2 cellular contexts compared by ENCODE assay signal in the genomic region with DNA sequence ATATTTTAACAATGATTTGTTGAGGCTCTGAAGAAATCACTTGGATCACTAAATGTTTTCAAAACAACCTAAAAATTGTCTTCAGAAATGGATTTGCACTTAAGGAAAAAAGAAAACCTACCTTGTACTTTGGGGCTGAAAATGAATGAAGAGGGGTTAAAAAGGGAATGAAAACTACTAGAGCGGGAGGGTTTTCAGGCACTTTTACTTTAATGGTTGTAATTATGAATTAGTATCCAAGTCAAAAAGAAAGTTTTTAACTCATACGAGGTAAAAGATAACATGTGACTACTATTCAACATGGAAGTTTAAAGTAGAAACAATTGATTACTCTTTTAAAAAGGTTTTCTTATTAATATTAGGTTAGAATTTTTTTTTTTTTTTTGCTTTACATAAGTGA.
TF ChIP-seq lines count a peak whose summit lies in the region.

No MANE protein-coding gene starts in this region.

TF ChIP-seq in HepG2, 621 proteins besides CTCF, POLR2A, EP300 and RAD21:
- TF ChIP-seq JUN (CRISPR knock-in tag; IDR thresholded peaks at IDR 0.05) (no peak), IRX3 (CRISPR knock-in tag; IDR thresholded peaks at IDR 0.05; ENCODE audit: borderline replicate concordance, low read depth) (no peak), KAT8 (CRISPR knock-in tag; IDR thresholded peaks at IDR 0.05) (no peak), ZNF619 (CRISPR knock-in tag; IDR thresholded peaks at IDR 0.05) (no peak), ZNF335 (CRISPR knock-in tag; IDR thresholded peaks at IDR 0.05) (no peak), RNF2 (conservative IDR thresholded peaks at IDR 0.05; ENCODE audit: low read depth) (no peak), RBFOX2 (IDR thresholded peaks at IDR 0.05; ENCODE audit: low read depth, low read length) (0 out of 2 replicates have a peak, but pooled peaks have one; percentile 27), ZNF563 (CRISPR knock-in tag; IDR thresholded peaks at IDR 0.05) (no peak), ZNF441 (CRISPR knock-in tag; IDR thresholded peaks at IDR 0.05; ENCODE audit: borderline replicate concordance) (no peak), ZNF605 (CRISPR knock-in tag; IDR thresholded peaks at IDR 0.05) (no peak), ZNF460 (CRISPR knock-in tag; IDR thresholded peaks at IDR 0.05; ENCODE audit: borderline replicate concordance) (no peak), ZC3H4 (CRISPR knock-in tag; IDR thresholded peaks at IDR 0.05; ENCODE audit: borderline replicate concordance) (no peak), GATAD1 (CRISPR knock-in tag; IDR thresholded peaks at IDR 0.05) (no peak), ASH2L (IDR thresholded peaks at IDR 0.05; ENCODE audit: insufficient read length, low read depth, low read length) (peak; percentile 55)
- TF ChIP-seq, protein P1, sequence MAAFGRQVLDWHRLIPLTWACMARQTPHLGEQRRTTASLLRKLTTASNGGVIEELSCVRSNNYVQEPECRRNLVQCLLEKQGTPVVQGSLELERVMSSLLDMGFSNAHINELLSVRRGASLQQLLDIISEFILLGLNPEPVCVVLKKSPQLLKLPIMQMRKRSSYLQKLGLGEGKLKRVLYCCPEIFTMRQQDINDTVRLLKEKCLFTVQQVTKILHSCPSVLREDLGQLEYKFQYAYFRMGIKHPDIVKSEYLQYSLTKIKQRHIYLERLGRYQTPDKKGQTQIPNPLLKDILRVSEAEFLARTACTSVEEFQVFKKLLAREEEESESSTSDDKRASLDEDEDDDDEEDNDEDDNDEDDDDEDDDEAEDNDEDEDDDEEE (CRISPR knock-in tag; IDR thresholded peaks at IDR 0.05): no peak
- TF ChIP-seq, protein P2, sequence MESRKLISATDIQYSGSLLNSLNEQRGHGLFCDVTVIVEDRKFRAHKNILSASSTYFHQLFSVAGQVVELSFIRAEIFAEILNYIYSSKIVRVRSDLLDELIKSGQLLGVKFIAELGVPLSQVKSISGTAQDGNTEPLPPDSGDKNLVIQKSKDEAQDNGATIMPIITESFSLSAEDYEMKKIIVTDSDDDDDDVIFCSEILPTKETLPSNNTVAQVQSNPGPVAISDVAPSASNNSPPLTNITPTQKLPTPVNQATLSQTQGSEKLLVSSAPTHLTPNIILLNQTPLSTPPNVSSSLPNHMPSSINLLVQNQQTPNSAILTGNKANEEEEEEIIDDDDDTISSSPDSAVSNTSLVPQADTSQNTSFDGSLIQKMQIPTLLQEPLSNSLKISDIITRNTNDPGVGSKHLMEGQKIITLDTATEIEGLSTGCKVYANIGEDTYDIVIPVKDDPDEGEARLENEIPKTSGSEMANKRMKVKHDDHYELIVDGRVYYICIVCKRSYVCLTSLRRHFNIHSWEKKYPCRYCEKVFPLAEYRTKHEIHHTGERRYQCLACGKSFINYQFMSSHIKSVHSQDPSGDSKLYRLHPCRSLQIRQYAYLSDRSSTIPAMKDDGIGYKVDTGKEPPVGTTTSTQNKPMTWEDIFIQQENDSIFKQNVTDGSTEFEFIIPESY (CRISPR knock-in tag; IDR thresholded peaks at IDR 0.05): no peak

TF ChIP-seq in K562, 482 proteins besides CTCF, POLR2A, EP300 and RAD21:
- TF ChIP-seq, protein P3, sequence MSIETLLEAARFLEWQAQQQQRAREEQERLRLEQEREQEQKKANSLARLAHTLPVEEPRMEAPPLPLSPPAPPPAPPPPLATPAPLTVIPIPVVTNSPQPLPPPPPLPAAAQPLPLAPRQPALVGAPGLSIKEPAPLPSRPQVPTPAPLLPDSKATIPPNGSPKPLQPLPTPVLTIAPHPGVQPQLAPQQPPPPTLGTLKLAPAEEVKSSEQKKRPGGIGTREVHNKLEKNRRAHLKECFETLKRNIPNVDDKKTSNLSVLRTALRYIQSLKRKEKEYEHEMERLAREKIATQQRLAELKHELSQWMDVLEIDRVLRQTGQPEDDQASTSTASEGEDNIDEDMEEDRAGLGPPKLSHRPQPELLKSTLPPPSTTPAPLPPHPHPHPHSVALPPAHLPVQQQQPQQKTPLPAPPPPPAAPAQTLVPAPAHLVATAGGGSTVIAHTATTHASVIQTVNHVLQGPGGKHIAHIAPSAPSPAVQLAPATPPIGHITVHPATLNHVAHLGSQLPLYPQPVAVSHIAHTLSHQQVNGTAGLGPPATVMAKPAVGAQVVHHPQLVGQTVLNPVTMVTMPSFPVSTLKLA (conservative IDR thresholded peaks at IDR 0.05): 0 out of 4 replicates have a peak, but pooled peaks of 1 of the 2 experiments have one; percentile 7
- TF ChIP-seq BHLHE40 (IDR thresholded peaks at IDR 0.05; ENCODE audit: low read length) (no peak), ZNF436 (CRISPR knock-in tag; IDR thresholded peaks at IDR 0.05) (no peak)
